In genomic region chr7:151382079-151382885, GRCh38 we compare ENCODE assay signal across 10 cellular contexts. TPM values are rescaled to one million over a fixed set of nuclear protein-coding genes. Genes with fewer than 3 reads are reported as not detected.
DNase-seq lines count a peak whose midpoint lies in the region; ATAC-seq and TF ChIP-seq lines count a peak whose summit lies in the region.
"Had no signal": no experiment of that assay in that cellular context is flagged by ENCODE, and none has a peak within 500 bp of the region (broad histone marks: within the 10 kb centered on the region; RNA-seq: fewer than 3 reads in every experiment).

No MANE protein-coding gene starts in this region.

- H3K27me3 Mint-ChIP-seq in activated CD8-positive, alpha-beta T cell treated with anti-CD3 and anti-CD28 coated beads, Interleukin-2, amount 10 ng/mL, durations not matched to agents 7 days and 5 days (ENCODE audit: low read depth), result peaks cover 21% of the 10 kb centered on the region

- TF ChIP-seq CTCF in left ventricle myocardium inferior (IDR thresholded peaks at IDR 0.05; ENCODE audit: borderline replicate concordance) (no peak), right atrium auricular region (IDR thresholded peaks at IDR 0.05) (no peak), upper lobe of left lung (IDR thresholded peaks at IDR 0.05) (no peak)

- TF ChIP-seq EP300 in upper lobe of left lung (IDR thresholded peaks at IDR 0.05), result no peak

- TF ChIP-seq POLR2A in upper lobe of left lung (IDR thresholded peaks at IDR 0.05), result no peak

- H3K27ac Mint-ChIP-seq in activated CD8-positive, alpha-beta T cell treated with anti-CD3 and anti-CD28 coated beads, Interleukin-2, amount 10 ng/mL, durations not matched to agents 7 days and 5 days, result no peak overlapping the region

- CTCF ChIA-PET in activated CD8-positive, alpha-beta T cell treated with anti-CD3 and anti-CD28 coated beads, Interleukin-2, amount 10 ng/mL, durations not matched to agents 7 days and 5 days (lab: Charles Lee), result interaction anchor here (1.2 to 3.4 kb wide), 4 partner anchors 14 to 67 kb away, joined by 3 to 22 read pairs (median 4); no protein-coding TSS in a partner anchor

- intact Hi-C loops in left ventricle myocardium inferior (cut with micrococcal nuclease), result no loop called here

- no peaks in the 10 kb centered on the region for H3K9me3 ChIP-seq in left ventricle myocardium inferior (replicated peaks)
- no peaks in the 10 kb centered on the region for H3K9me3 ChIP-seq in right atrium auricular region
- H3K9me3 ChIP-seq in iPS-18a (ENCODE audit: control insufficient read depth, low read depth, low read length), result no peaks in the 10 kb centered on the region
- H3K9me3 ChIP-seq in upper lobe of left lung, result no peaks in the 10 kb centered on the region

- peak overlapping the region; percentile 61 for H3K4me3 ChIP-seq in left ventricle myocardium inferior
- peak overlapping the region in 1 of 2 donors; percentile 44 for H3K4me3 ChIP-seq in right atrium auricular region
- peak overlapping the region; percentile 51 for H3K4me3 ChIP-seq in iPS-18a (ENCODE audit: low read length)
- H3K4me3 ChIP-seq in upper lobe of left lung, result peak overlapping the region in 3 of 4 donors; percentile 20 to 42 (median 22)
- H3K4me3 ChIP-seq: lung had no signal

- H3K36me3 ChIP-seq in left ventricle myocardium inferior (peaks cover 15% of the 10 kb centered on the region), right atrium auricular region (peaks cover 14% of the 10 kb centered on the region), iPS-18a (ENCODE audit: control insufficient read depth, low read depth, low read length) (no peaks in the 10 kb centered on the region), upper lobe of left lung (peaks cover 0 to 20% (median 13%) of the 10 kb centered on the region in 4 donors)

- POLR2A ChIA-PET in activated CD8-positive, alpha-beta T cell treated with anti-CD3 and anti-CD28 coated beads, Interleukin-2, amount 10 ng/mL, durations not matched to agents 7 days and 5 days (lab: Charles Lee), result interaction anchor here (0.7 kb wide), 1 partner anchor 31 kb away, joined by 3 read pairs; no protein-coding TSS in a partner anchor

- 31 to 51% methylated on average over 20 to 37 of the region's 37 CpGs for WGBS in upper lobe of left lung, 2 donors

- H3K36me3 Mint-ChIP-seq in activated CD8-positive, alpha-beta T cell treated with anti-CD3 and anti-CD28 coated beads, Interleukin-2, amount 10 ng/mL, durations not matched to agents 7 days and 5 days (ENCODE audit: low read depth), result peaks cover 10% of the 10 kb centered on the region

- no peak overlapping the region for H3K27ac ChIP-seq in left ventricle myocardium inferior (replicated peaks)
- no peak overlapping the region for H3K27ac ChIP-seq in right atrium auricular region
- no peak overlapping the region for H3K27ac ChIP-seq in iPS-18a (ENCODE audit: low read length)
- H3K27ac ChIP-seq in upper lobe of left lung, result no peak overlapping the region

- H3K4me1 Mint-ChIP-seq in activated CD8-positive, alpha-beta T cell treated with anti-CD3 and anti-CD28 coated beads, Interleukin-2, amount 10 ng/mL, durations not matched to agents 7 days and 5 days (ENCODE audit: low read depth), result peaks cover 12% of the 10 kb centered on the region

- no peak overlapping the region for H3K9ac ChIP-seq in iPS-18a (ENCODE audit: low read length)

- peaks cover 47% of the 10 kb centered on the region for H3K27me3 ChIP-seq in left ventricle myocardium inferior (ENCODE audit: low read depth)
- peaks cover 2 to 15% of the 10 kb centered on the region in 2 donors for H3K27me3 ChIP-seq in right atrium auricular region
- H3K27me3 ChIP-seq in iPS-18a (ENCODE audit: control insufficient read depth, insufficient read depth, low read length), result peaks cover 32% of the 10 kb centered on the region
- H3K27me3 ChIP-seq in upper lobe of left lung, result peaks cover 0 to 19% (median 10%) of the 10 kb centered on the region in 4 donors

- H3K4me3 Mint-ChIP-seq in activated CD8-positive, alpha-beta T cell treated with anti-CD3 and anti-CD28 coated beads, Interleukin-2, amount 10 ng/mL, durations not matched to agents 7 days and 5 days, result peak overlapping the region; percentile 44

- peak; percentile 14 for DNase-seq in left ventricle myocardium inferior
- no peak for DNase-seq in right atrium auricular region (ENCODE audit: low spot score)
- DNase-seq in activated CD8-positive, alpha-beta T cell treated with anti-CD3 and anti-CD28 coated beads, Interleukin-2, amount 10 ng/mL, durations not matched to agents 7 days and 5 days, result no peak
- peak in 1 of 2 donors; percentile 80 for DNase-seq in upper lobe of left lung
- DNase-seq in AG20443 (ENCODE audit: low spot score), result no peak
- DNase-seq in Kasumi-1 (lab: John Stamatoyannopoulos, UW), result no peak
- DNase-seq: NCI-H226 had no signal

- no peaks in the 10 kb centered on the region for H3K9me3 Mint-ChIP-seq in activated CD8-positive, alpha-beta T cell treated with anti-CD3 and anti-CD28 coated beads, Interleukin-2, amount 10 ng/mL, durations not matched to agents 7 days and 5 days (ENCODE audit: insufficient read depth)

- H3K4me1 ChIP-seq in left ventricle myocardium inferior (peaks cover 17% of the 10 kb centered on the region), right atrium auricular region (peaks cover 0 to 15% of the 10 kb centered on the region in 2 donors), iPS-18a (ENCODE audit: control insufficient read depth, low read depth, low read length) (peaks cover 12% of the 10 kb centered on the region), upper lobe of left lung (peaks cover 14 to 19% (median 16%) of the 10 kb centered on the region in 4 donors)

- ATAC-seq in activated CD8-positive, alpha-beta T cell treated with anti-CD3 and anti-CD28 coated beads, Interleukin-2, amount 10 ng/mL, durations not matched to agents 7 days and 5 days, result peak; percentile 50
- ATAC-seq in upper lobe of left lung (ENCODE audit: low FRiP score in 2 of 2) (no peak), HG02678 (IDR thresholded peaks at IDR 0.05; ENCODE audit: unreplicated experiment) (no peak)

RNA-seq across cellular contexts. Expression of gene WDR86, which starts 27.6 kb away (rescaled TPM):
- total RNA-seq in left ventricle myocardium inferior (0.16 TPM), right atrium auricular region (1 to 10 TPM in 1 of 2 donors, under 1 TPM in 1; 0.33 to 1.6 TPM), upper lobe of left lung (10 to 100 TPM in 1 of 6 donors, 1 to 10 TPM in 5; 1.1 to 17.4 (median 3.9) TPM)
- under 1 TPM; 0.26 to 0.32 TPM for total RNA-seq in activated CD8-positive, alpha-beta T cell treated with anti-CD3 and anti-CD28 coated beads, Interleukin-2, amount 10 ng/mL, durations not matched to agents 7 days and 5 days

RNA-seq across cellular contexts. Expression of gene NUB1, which starts 40.7 kb away (rescaled TPM):
- total RNA-seq in left ventricle myocardium inferior (39.5 TPM), right atrium auricular region (10 to 100 TPM; 33.5 to 39.6 TPM), upper lobe of left lung (10 to 100 TPM; 37.0 to 80.0 (median 50.0) TPM)
- total RNA-seq in activated CD8-positive, alpha-beta T cell treated with anti-CD3 and anti-CD28 coated beads, Interleukin-2, amount 10 ng/mL, durations not matched to agents 7 days and 5 days, result 10 to 100 TPM; 59.0 to 59.2 TPM

RNA-seq across cellular contexts. Expression of gene CRYGN, which starts 57.7 kb away (rescaled TPM):
- total RNA-seq in left ventricle myocardium inferior (0.41 TPM), right atrium auricular region (under 1 TPM in 1 of 2 donors, not detected in 1; 0.90 TPM), upper lobe of left lung (under 1 TPM in 2 of 6 donors, not detected in 4; 0.43 to 0.61 TPM)
- under 1 TPM; 0.34 to 0.50 TPM for total RNA-seq in activated CD8-positive, alpha-beta T cell treated with anti-CD3 and anti-CD28 coated beads, Interleukin-2, amount 10 ng/mL, durations not matched to agents 7 days and 5 days
